ENCODE assay signal across 23 cellular contexts in the genomic region with DNA sequence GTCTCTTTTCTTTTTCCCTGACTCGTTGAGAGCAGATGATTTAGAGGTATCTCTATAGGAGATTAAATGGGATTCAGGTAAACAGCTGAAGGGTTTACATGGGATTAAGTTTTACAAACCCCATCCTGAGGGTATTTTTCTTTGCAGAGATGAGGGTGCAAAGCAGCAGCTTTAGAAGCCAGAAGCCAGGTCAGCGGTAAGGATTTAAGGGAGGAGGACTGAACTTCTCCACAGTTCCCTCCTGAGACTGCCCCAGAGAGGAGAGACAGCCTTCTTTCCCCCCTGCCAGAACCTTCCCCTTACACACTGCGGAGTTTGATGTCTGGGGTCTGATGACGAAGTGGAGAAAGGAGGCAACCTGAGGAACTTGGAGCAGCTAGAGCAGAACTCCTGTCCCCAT.
"Had no signal": no experiment of that assay in that cellular context is flagged by ENCODE, and none has a peak within 500 bp of the region (broad histone marks: within the 10 kb centered on the region; RNA-seq: fewer than 3 reads in every experiment).

No MANE protein-coding gene starts in this region.

- ATAC-seq: effector memory CD8-positive, alpha-beta T cell; left ventricle myocardium superior; lower lobe of right lung; naive thymus-derived CD8-positive, alpha-beta T cell; psoas muscle; right cardiac atrium; stimulated activated naive B cell treated with anti-CD40 and anti-IgM and Interleukin-4, amounts not matched to agents 10 μg/mL and 1 μg/mL and 100 μg/mL, for 72 hours had no signal

- H3K27me3 ChIP-seq: esophagus squamous epithelium, ovary, sigmoid colon, transverse colon, vagina had no signal

- H3K27me3 Mint-ChIP-seq: effector memory CD8-positive, alpha-beta T cell; naive thymus-derived CD8-positive, alpha-beta T cell; stimulated activated naive B cell treated with anti-CD40 and anti-IgM and Interleukin-4, amounts not matched to agents 10 μg/mL and 1 μg/mL and 100 μg/mL, for 72 hours; stimulated activated naive CD8-positive, alpha-beta T cell treated with anti-CD3 and anti-CD28 coated beads, Interleukin-15, Interleukin-2, amounts not matched to agents 100 ng/mL and 50 ng/mL, for 24 hours had no signal

- DNase-seq: cortex of kidney; effector memory CD8-positive, alpha-beta T cell; erythroblast; esophagus squamous epithelium; foreskin melanocyte; glutamatergic neuron; hypothalamus; immature natural killer cell; islet precursor cell; left ventricle myocardium superior; lower lobe of right lung; naive thymus-derived CD8-positive, alpha-beta T cell; occipital lobe; ovary; posterior cingulate gyrus; psoas muscle; right cardiac atrium; sigmoid colon; stimulated activated CD4-positive, alpha-beta T cell treated with anti-CD3 and anti-CD28 coated beads, Interleukin-4, amount 100 ng/mL, for 4 hours; stimulated activated naive B cell treated with anti-CD40 and anti-IgM and Interleukin-4, amounts not matched to agents 10 μg/mL and 1 μg/mL and 100 μg/mL, for 72 hours; transverse colon had no signal

- H3K4me3 Mint-ChIP-seq: effector memory CD8-positive, alpha-beta T cell; immature natural killer cell; naive thymus-derived CD8-positive, alpha-beta T cell; stimulated activated naive B cell treated with anti-CD40 and anti-IgM and Interleukin-4, amounts not matched to agents 10 μg/mL and 1 μg/mL and 100 μg/mL, for 72 hours; stimulated activated naive CD8-positive, alpha-beta T cell treated with anti-CD3 and anti-CD28 coated beads, Interleukin-15, Interleukin-2, amounts not matched to agents 100 ng/mL and 50 ng/mL, for 24 hours had no signal

- H3K27ac Mint-ChIP-seq: stimulated activated naive CD8-positive, alpha-beta T cell treated with anti-CD3 and anti-CD28 coated beads, Interleukin-15, Interleukin-2, amounts not matched to agents 100 ng/mL and 50 ng/mL, for 24 hours had no signal

- H3K9me3 ChIP-seq: ovary, vagina had no signal

- H3K4me3 ChIP-seq: esophagus squamous epithelium, lower lobe of right lung, ovary, psoas muscle, sigmoid colon, transverse colon, vagina had no signal

- H3K27ac ChIP-seq: esophagus squamous epithelium, lower lobe of right lung, ovary, psoas muscle, sigmoid colon, transverse colon, vagina had no signal

- H3K36me3 ChIP-seq: esophagus squamous epithelium, lower lobe of right lung, ovary, sigmoid colon, vagina had no signal
